Comparison of ENCODE assay signal across 16 cellular contexts in genomic region chr4:102399021-102399420, GRCh38.
"Had no signal": no experiment of that assay in that cellular context is flagged by ENCODE, and none has a peak within 500 bp of the region (broad histone marks: within the 10 kb centered on the region; RNA-seq: fewer than 3 reads in every experiment).

No MANE protein-coding gene starts in this region.

- FAIRE-seq: frontal cortex had no signal

- H3K27me3 ChIP-seq: body of pancreas, heart left ventricle, stomach had no signal

- ATAC-seq: activated naive CD4-positive, alpha-beta T cell treated with anti-CD3 and anti-CD28 coated beads, Interleukin-2, amount 50 U/mL, for 72 hours; body of pancreas; heart left ventricle; left ventricle myocardium superior had no signal

- H3K4me3 ChIP-seq: body of pancreas, coronary artery, heart left ventricle, skin epidermis, stomach, thoracic aorta had no signal

- DNase-seq: activated effector memory CD4-positive, alpha-beta T cell treated with Interleukin-2 at 50 U/mL for 16 hours; activated T-cell treated with anti-CD3 and anti-CD28 coated beads, Interleukin-2, amount 50 U/mL, for 1 hour; amniotic stem cell; body of pancreas; central memory CD4-positive, alpha-beta T cell; effector CD8-positive, alpha-beta T cell; heart left ventricle; islet precursor cell; left ventricle myocardium superior; posterior cingulate gyrus; stomach had no signal

- H3K4me1 ChIP-seq: body of pancreas, stomach had no signal

- H3K9me3 ChIP-seq: body of pancreas, heart left ventricle, stomach, thoracic aorta had no signal

- H3K27ac ChIP-seq: body of pancreas, coronary artery, heart left ventricle, skin epidermis, stomach, thoracic aorta had no signal

- H3K36me3 ChIP-seq: heart left ventricle, stomach, thoracic aorta had no signal
